In genomic region chr10:119061926-119062325, GRCh38 we compare ENCODE assay signal across 23 cellular contexts.
"Had no signal": no experiment of that assay in that cellular context is flagged by ENCODE, and none has a peak within 500 bp of the region (broad histone marks: within the 10 kb centered on the region; RNA-seq: fewer than 3 reads in every experiment).

No MANE protein-coding gene starts in this region.

- ATAC-seq: activated T-cell treated with anti-CD3 and anti-CD28 coated beads, Interleukin-2, amount 50 U/mL, for 4 hours; right cardiac atrium had no signal

- H3K4me1 ChIP-seq: esophagus muscularis mucosa, left ventricle myocardium inferior, parathyroid adenoma had no signal

- H3K27me3 ChIP-seq: esophagus muscularis mucosa, transverse colon had no signal

- DNase-seq: activated CD4-positive, alpha-beta T cell treated with anti-CD3 and anti-CD28 coated beads, Interleukin-2, amount 10 ng/mL, durations not matched to agents 7 days and 5 days; activated CD8-positive, alpha-beta memory T cell treated with anti-CD3 and anti-CD28 coated beads, Interleukin-2, amount 50 U/mL, for 4 hours; activated effector memory CD4-positive, alpha-beta T cell treated with anti-CD3 and anti-CD28 coated beads, Interleukin-2, amount 50 U/mL, for 16 hours; activated T-cell treated with anti-CD3 and anti-CD28 coated beads, Interleukin-2, amount 50 U/mL, for 4 hours; aorta; central memory CD4-positive, alpha-beta T cell; effector memory CD4-positive, alpha-beta T cell; hippocampal formation; kidney glomerular epithelial cell; left ventricle myocardium inferior; midbrain; nucleus accumbens; right cardiac atrium; stimulated activated CD4-positive, alpha-beta T cell treated with anti-CD3 and anti-CD28 coated beads, Interleukin-2, amount 100 ng/mL, for 24 hours; stimulated activated naive B cell treated with anti-CD40 and anti-IgM and Interleukin-4, amounts not matched to agents 10 μg/mL and 1 μg/mL and 100 μg/mL, for 72 hours; transverse colon had no signal

- H3K27ac Mint-ChIP-seq: stimulated activated naive B cell treated with anti-CD40 and anti-IgM and Interleukin-4, amounts not matched to agents 10 μg/mL and 1 μg/mL and 100 μg/mL, for 72 hours had no signal

- H3K9me3 ChIP-seq: esophagus muscularis mucosa, left ventricle myocardium inferior, transverse colon had no signal

- H3K27me3 Mint-ChIP-seq: activated CD4-positive, alpha-beta T cell treated with anti-CD3 and anti-CD28 coated beads, Interleukin-2, amount 10 ng/mL, durations not matched to agents 7 days and 5 days; activated naive CD4-positive, alpha-beta T cell treated with anti-CD3 and anti-CD28 coated beads, Interleukin-2, amount 50 U/mL, for 24 hours; brain; stimulated activated naive B cell treated with anti-CD40 and anti-IgM and Interleukin-4, amounts not matched to agents 10 μg/mL and 1 μg/mL and 100 μg/mL, for 72 hours had no signal

- H3K4me3 ChIP-seq: esophagus muscularis mucosa, left ventricle myocardium inferior, transverse colon had no signal

- FAIRE-seq: colon, frontal cortex, urothelium cell line had no signal

- H3K4me3 Mint-ChIP-seq: activated CD4-positive, alpha-beta T cell treated with anti-CD3 and anti-CD28 coated beads, Interleukin-2, amount 10 ng/mL, durations not matched to agents 7 days and 5 days; activated naive CD4-positive, alpha-beta T cell treated with anti-CD3 and anti-CD28 coated beads, Interleukin-2, amount 50 U/mL, for 24 hours; activated T-cell treated with anti-CD3 and anti-CD28 coated beads, Interleukin-2, amount 50 U/mL, for 4 hours; brain had no signal

- H3K9me3 Mint-ChIP-seq: activated CD4-positive, alpha-beta T cell treated with anti-CD3 and anti-CD28 coated beads, Interleukin-2, amount 10 ng/mL, durations not matched to agents 7 days and 5 days; activated naive CD4-positive, alpha-beta T cell treated with anti-CD3 and anti-CD28 coated beads, Interleukin-2, amount 50 U/mL, for 24 hours; activated T-cell treated with anti-CD3 and anti-CD28 coated beads, Interleukin-2, amount 50 U/mL, for 4 hours; brain; stimulated activated naive B cell treated with anti-CD40 and anti-IgM and Interleukin-4, amounts not matched to agents 10 μg/mL and 1 μg/mL and 100 μg/mL, for 72 hours had no signal

- H3K27ac ChIP-seq: esophagus muscularis mucosa, left ventricle myocardium inferior, parathyroid adenoma had no signal
